ENCODE assay signal across 9 cellular contexts in genomic region chr5:88786217-88786560, GRCh38.
A peak's percentile ranks its signal among the peaks of the same experiment; 100 is the strongest.
DNase-seq lines count a peak whose midpoint lies in the region; ATAC-seq and TF ChIP-seq lines count a peak whose summit lies in the region.
"Had no signal": no experiment of that assay in that cellular context is flagged by ENCODE, and none has a peak within 500 bp of the region (broad histone marks: within the 10 kb centered on the region; RNA-seq: fewer than 3 reads in every experiment).

No MANE protein-coding gene starts in this region.

- H3K79me2 ChIP-seq in HCT116 (ENCODE audit: insufficient read depth, low read length), result no peaks in the 10 kb centered on the region

- ATAC-seq in HCT116 (no peak), HG03175 (IDR thresholded peaks at IDR 0.05; ENCODE audit: unreplicated experiment) (no peak)

- peak overlapping the region; percentile 61 for H3K9ac ChIP-seq in HCT116 (ENCODE audit: low read length)

- CTCF ChIA-PET in HCT116 (lab: Charles Lee), result no interaction called here

- DNase-seq in HCT116 (ENCODE audit: low read depth, low spot score), result no peak
- DNase-seq in left kidney (ENCODE audit: low read depth, low spot score), result peak; percentile 59
- no peak for DNase-seq in AML-193 (lab: John Stamatoyannopoulos, UW)
- no peak for DNase-seq in A172 (ENCODE audit: low spot score)
- DNase-seq in NCI-H2107 (lab: John Stamatoyannopoulos, UW), result no peak

- H2AFZ ChIP-seq in HCT116 (ENCODE audit: low read depth, low read length, poor library complexity, severe bottlenecking), result no peak overlapping the region

- H3K4me2 ChIP-seq in HCT116 (ENCODE audit: low read length), result peak overlapping the region; percentile 77

- BruUV-seq in HCT116 (replicated peaks; lab: Mats Ljungman, UMichigan), result no TSS peak

- peaks cover 25 to 37% of the 10 kb centered on the region in 2 experiments for H3K4me1 ChIP-seq in HCT116 (ENCODE audit: control insufficient read depth in 1 of 2, insufficient read depth in 2 of 2, low read length in 2 of 2)

- no peaks in the 10 kb centered on the region for H4K20me1 ChIP-seq in HCT116 (ENCODE audit: insufficient read depth)

- POLR2A ChIA-PET in HCT116 (lab: Charles Lee), result interaction anchor here (1.7 kb wide), 1 partner anchor 33 kb away, joined by 4 read pairs; no protein-coding TSS in a partner anchor

- H3K27ac ChIP-seq in HCT116 (ENCODE audit: low read depth, low read length), result peak overlapping the region; percentile 92
- H3K27ac ChIP-seq in temporal lobe (ENCODE audit: low read depth, low read length), result peak overlapping the region; percentile 46

- H3K27ac Mint-ChIP-seq in brain, result peak overlapping the region; percentile 91 to 99 (median 96)
- H3K27ac Mint-ChIP-seq: T-helper 1 cell treated with Interleukin-12 subunit alpha and Interleukin-12 subunit beta and Interleukin-4 antibody, amounts not matched to agents 30 μg/mL and 1 μg/mL, for 36 hours had no signal

- RAD21 ChIA-PET in HCT116 (lab: Charles Lee; ENCODE audit: low non-redundant PET in 1 of 2, low total read pairs in 2 of 2, uncharacterized antibody in 2 of 2, unreplicated experiment in 2 of 2), result no interaction called here

- no peaks in the 10 kb centered on the region for H3K9me2 ChIP-seq in HCT116 (ENCODE audit: insufficient read depth)

- H3K27me3 ChIP-seq in HCT116 (ENCODE audit: insufficient read depth, low read length), result no peaks in the 10 kb centered on the region

- peak overlapping the region; percentile 18 to 50 for H3K4me3 ChIP-seq in HCT116 (replicated peaks in 1 of 2; ENCODE audit: low read depth in 1 of 2, low read length in 2 of 2)

- no peaks in the 10 kb centered on the region for H3K9me3 ChIP-seq in HCT116 (ENCODE audit: control insufficient read depth in 1 of 2, insufficient read depth in 1 of 2, low read depth in 1 of 2, low read length in 2 of 2)

- no peak for TF ChIP-seq RAD21 in HCT116 (IDR thresholded peaks at IDR 0.05; ENCODE audit: low read depth)

- TF ChIP-seq POLR2A in HCT116 (IDR thresholded peaks at IDR 0.05; ENCODE audit: borderline replicate concordance, extremely low read depth, insufficient read depth, insufficient read length), result no peak

- TF ChIP-seq CTCF in HCT116 (IDR thresholded peaks at IDR 0.05 in 2 of 3, conservative IDR thresholded peaks at IDR 0.05 in 1 of 3; ENCODE audit: borderline replicate concordance in 1 of 3, insufficient read depth in 1 of 3, low read depth in 2 of 3, low read length in 2 of 3) (no peak), brain (conservative IDR thresholded peaks at IDR 0.05) (no peak)

- no peaks in the 10 kb centered on the region for H3K9me3 Mint-ChIP-seq in brain
- H3K9me3 Mint-ChIP-seq: T-helper 1 cell treated with Interleukin-12 subunit alpha and Interleukin-12 subunit beta and Interleukin-4 antibody, amounts not matched to agents 30 μg/mL and 1 μg/mL, for 36 hours had no signal

- H3K36me3 Mint-ChIP-seq in brain, result no peaks in the 10 kb centered on the region

- no peaks in the 10 kb centered on the region for H3K36me3 ChIP-seq in HCT116 (ENCODE audit: control insufficient read depth in 1 of 2, insufficient read depth in 2 of 2, low read length in 2 of 2)

- H3K27me3 Mint-ChIP-seq in brain, result peaks cover 2% of the 10 kb centered on the region

- peaks cover 49% of the 10 kb centered on the region for H3K4me1 Mint-ChIP-seq in brain

- intact Hi-C loops in HCT116 (cut with micrococcal nuclease), result loop anchor here (5.0 kb wide), 1 partner anchor 96 kb away; the partner anchor contains the start of gene MEF2C

- H3K4me3 Mint-ChIP-seq in brain, result peak overlapping the region; percentile 49 to 84 (median 76)
- H3K4me3 Mint-ChIP-seq: T-helper 1 cell treated with Interleukin-12 subunit alpha and Interleukin-12 subunit beta and Interleukin-4 antibody, amounts not matched to agents 30 μg/mL and 1 μg/mL, for 36 hours had no signal

TF ChIP-seq in HCT116, 20 proteins besides CTCF, POLR2A, EP300 and RAD21:
- TF ChIP-seq CEBPB (IDR thresholded peaks at IDR 0.05; ENCODE audit: low read depth) (0 out of 2 replicates have a peak, but pooled peaks have one; percentile 1), CBX3 (IDR thresholded peaks at IDR 0.05; ENCODE audit: low read depth) (no peak)
TF ChIP-seq in HCT116: peak in this region for 1.
